Comparison of ENCODE assay signal across 20 cellular contexts in genomic region chr10:114375082-114375481, GRCh38. TPM values are rescaled to one million over a fixed set of nuclear protein-coding genes. Genes with fewer than 3 reads are reported as not detected.
DNase-seq lines count a peak whose midpoint lies in the region; ATAC-seq and TF ChIP-seq lines count a peak whose summit lies in the region.
"Had no signal": no experiment of that assay in that cellular context is flagged by ENCODE, and none has a peak within 500 bp of the region (broad histone marks: within the 10 kb centered on the region; RNA-seq: fewer than 3 reads in every experiment).

No MANE protein-coding gene starts in this region.

- H3K36me3 Mint-ChIP-seq in activated T-cell treated with anti-CD3 and anti-CD28 coated beads, Interleukin-2, amount 50 U/mL, for 24 hours (ENCODE audit: low read depth), result no peaks in the 10 kb centered on the region
- H3K36me3 Mint-ChIP-seq in activated CD8-positive, alpha-beta memory T cell treated with anti-CD3 and anti-CD28 coated beads, Interleukin-2, amount 10 ng/mL, durations not matched to agents 7 days and 5 days, result no peaks in the 10 kb centered on the region
- H3K36me3 Mint-ChIP-seq: activated CD4-positive, alpha-beta memory T cell treated with anti-CD3 and anti-CD28 coated beads for 36 hours; activated naive CD8-positive, alpha-beta T cell had no signal

- H3K4me3 ChIP-seq in astrocyte of the spinal cord (ENCODE audit: low read depth, low read length) (no peak overlapping the region), gastroesophageal sphincter (no peak overlapping the region), stomach smooth muscle (ENCODE audit: low read length in 2 of 2) (no peak overlapping the region)
- H3K4me3 ChIP-seq: testis had no signal

- peaks cover 3% of the 10 kb centered on the region for H3K27me3 ChIP-seq in gastroesophageal sphincter
- no peaks in the 10 kb centered on the region for H3K27me3 ChIP-seq in stomach smooth muscle (ENCODE audit: control insufficient read depth in 1 of 2, insufficient read depth in 2 of 2, low read length in 2 of 2)
- H3K27me3 ChIP-seq: testis had no signal

- no peaks in the 10 kb centered on the region for H3K4me1 Mint-ChIP-seq in activated T-cell treated with anti-CD3 and anti-CD28 coated beads, Interleukin-2, amount 50 U/mL, for 24 hours (ENCODE audit: low read depth)
- peaks cover 2% of the 10 kb centered on the region for H3K4me1 Mint-ChIP-seq in activated CD8-positive, alpha-beta memory T cell treated with anti-CD3 and anti-CD28 coated beads, Interleukin-2, amount 10 ng/mL, durations not matched to agents 7 days and 5 days
- H3K4me1 Mint-ChIP-seq: T-helper 17 cell had no signal

- H3K27me3 Mint-ChIP-seq in activated T-cell treated with anti-CD3 and anti-CD28 coated beads, Interleukin-2, amount 50 U/mL, for 24 hours, result peaks cover 20% of the 10 kb centered on the region
- peaks cover 28% of the 10 kb centered on the region for H3K27me3 Mint-ChIP-seq in activated CD8-positive, alpha-beta memory T cell treated with anti-CD3 and anti-CD28 coated beads, Interleukin-2, amount 10 ng/mL, durations not matched to agents 7 days and 5 days

- WGBS in gastroesophageal sphincter (ENCODE audit: low coverage in 1 of 2), 2 donors, result 41 to 44% methylated on average over 2 of the region's 2 CpGs

- H3K27ac Mint-ChIP-seq in activated T-cell treated with anti-CD3 and anti-CD28 coated beads, Interleukin-2, amount 50 U/mL, for 24 hours, result no peak overlapping the region
- no peak overlapping the region for H3K27ac Mint-ChIP-seq in activated CD8-positive, alpha-beta memory T cell treated with anti-CD3 and anti-CD28 coated beads, Interleukin-2, amount 10 ng/mL, durations not matched to agents 7 days and 5 days
- H3K27ac Mint-ChIP-seq: activated CD4-positive, alpha-beta memory T cell treated with anti-CD3 and anti-CD28 coated beads for 36 hours; activated naive CD8-positive, alpha-beta T cell; T-helper 17 cell had no signal

- H3K4me1 ChIP-seq in gastroesophageal sphincter (peaks cover 3 to 50% (median 12%) of the 10 kb centered on the region in 3 donors), stomach smooth muscle (ENCODE audit: control insufficient read depth, insufficient read depth, low read length) (peaks cover 37% of the 10 kb centered on the region)
- H3K4me1 ChIP-seq: testis had no signal

- DNase-seq in HT-29 (ENCODE audit: low spot score) (peak; percentile 43), astrocyte of the spinal cord (ENCODE audit: low read depth, low spot score) (peak; percentile 56), HEK293T (ENCODE audit: extremely low spot score) (no peak)
- DNase-seq in activated T-cell treated with anti-CD3 and anti-CD28 coated beads, Interleukin-2, amount 50 U/mL, for 24 hours, result no peak
- DNase-seq in activated CD8-positive, alpha-beta memory T cell treated with anti-CD3 and anti-CD28 coated beads, Interleukin-2, amount 10 ng/mL, durations not matched to agents 7 days and 5 days, result no peak
- DNase-seq: activated CD4-positive, alpha-beta memory T cell treated with anti-CD3 and anti-CD28 coated beads for 36 hours; AML-193; effector memory CD4-positive, alpha-beta T cell; foreskin fibroblast; NCI-H1417 treated with DMSO at 0.1 percent for 48 hours; RPMI8226; stimulated activated CD4-positive, alpha-beta T cell treated with anti-CD3 and anti-CD28 coated beads, Interleukin-2, amount 100 ng/mL, for 48 hours; T-helper 17 cell; WERI-Rb-1 had no signal

- H3K36me3 ChIP-seq in gastroesophageal sphincter, result no peaks in the 10 kb centered on the region
- no peaks in the 10 kb centered on the region for H3K36me3 ChIP-seq in stomach smooth muscle (ENCODE audit: control insufficient read depth in 2 of 2, insufficient read depth in 2 of 2, low read length in 2 of 2)
- H3K36me3 ChIP-seq: WERI-Rb-1 had no signal

- CTCF ChIA-PET in HEK293T (lab: Yijun Ruan, JAX), result interaction anchor here (0.6 kb wide), 1 partner anchor 664 kb away, joined by 4 read pairs; no protein-coding TSS in a partner anchor
- CTCF ChIA-PET in activated CD8-positive, alpha-beta memory T cell treated with anti-CD3 and anti-CD28 coated beads, Interleukin-2, amount 10 ng/mL, durations not matched to agents 7 days and 5 days (lab: Charles Lee), result no interaction called here

- POLR2A ChIA-PET in HEK293T (lab: Yijun Ruan, JAX), result no interaction called here

- in situ Hi-C loops in astrocyte of the spinal cord (cut with HindIII; ENCODE audit: low sequenced_read_pairs), result no loop called here

- ATAC-seq in gastroesophageal sphincter (no peak), GM18517 (IDR thresholded peaks at IDR 0.05; ENCODE audit: unreplicated experiment) (no peak)
- ATAC-seq in activated CD8-positive, alpha-beta memory T cell treated with anti-CD3 and anti-CD28 coated beads, Interleukin-2, amount 10 ng/mL, durations not matched to agents 7 days and 5 days, result no peak
- ATAC-seq: T-helper 17 cell had no signal

- no peak overlapping the region for H3K9ac ChIP-seq in stomach smooth muscle (ENCODE audit: low read length in 2 of 2)
- H3K9ac ChIP-seq: KMS-11 had no signal

- no peak for TF ChIP-seq POLR2A in gastroesophageal sphincter (IDR thresholded peaks at IDR 0.05)

- H3K9me3 ChIP-seq in gastroesophageal sphincter, result no peaks in the 10 kb centered on the region
- H3K9me3 ChIP-seq in stomach smooth muscle (ENCODE audit: control insufficient read depth in 2 of 2, low read length in 2 of 2), result no peaks in the 10 kb centered on the region
- H3K9me3 ChIP-seq: testis had no signal

- H3K4me3 Mint-ChIP-seq in activated T-cell treated with anti-CD3 and anti-CD28 coated beads, Interleukin-2, amount 50 U/mL, for 24 hours, result no peak overlapping the region
- no peak overlapping the region for H3K4me3 Mint-ChIP-seq in activated CD8-positive, alpha-beta memory T cell treated with anti-CD3 and anti-CD28 coated beads, Interleukin-2, amount 10 ng/mL, durations not matched to agents 7 days and 5 days
- H3K4me3 Mint-ChIP-seq: activated CD4-positive, alpha-beta memory T cell treated with anti-CD3 and anti-CD28 coated beads for 36 hours; activated naive CD8-positive, alpha-beta T cell; T-helper 17 cell had no signal

- TF ChIP-seq EP300 in gastroesophageal sphincter (IDR thresholded peaks at IDR 0.05), result no peak

- TF ChIP-seq CTCF in astrocyte of the spinal cord (IDR thresholded peaks at IDR 0.05; ENCODE audit: low read depth, low read length) (no peak), gastroesophageal sphincter (IDR thresholded peaks at IDR 0.05) (no peak)

- H3K27ac ChIP-seq in gastroesophageal sphincter, result peak overlapping the region; percentile 44 to 78 (median 72)
- H3K27ac ChIP-seq in stomach smooth muscle (ENCODE audit: low read length), result peak overlapping the region; percentile 81
- H3K27ac ChIP-seq: KMS-11, WERI-Rb-1 had no signal

- H3K9me3 Mint-ChIP-seq in activated T-cell treated with anti-CD3 and anti-CD28 coated beads, Interleukin-2, amount 50 U/mL, for 24 hours, result no peaks in the 10 kb centered on the region
- no peaks in the 10 kb centered on the region for H3K9me3 Mint-ChIP-seq in activated CD8-positive, alpha-beta memory T cell treated with anti-CD3 and anti-CD28 coated beads, Interleukin-2, amount 10 ng/mL, durations not matched to agents 7 days and 5 days (ENCODE audit: low read depth)
- H3K9me3 Mint-ChIP-seq: activated CD4-positive, alpha-beta memory T cell treated with anti-CD3 and anti-CD28 coated beads for 36 hours had no signal

TF ChIP-seq in HEK293T, 16 proteins besides CTCF, POLR2A, EP300 and RAD21:
- TF ChIP-seq LEF1 (IDR thresholded peaks at IDR 0.05; ENCODE audit: borderline replicate concordance) (no peak), FOXM1 (IDR thresholded peaks at IDR 0.05; ENCODE audit: borderline replicate concordance) (no peak), TARDBP (IDR thresholded peaks at IDR 0.05) (no peak), HDGF (IDR thresholded peaks at IDR 0.05; ENCODE audit: borderline replicate concordance) (no peak), SUZ12 (IDR thresholded peaks at IDR 0.05) (no peak), FOXA1 (IDR thresholded peaks at IDR 0.05) (no peak), ARNT (IDR thresholded peaks at IDR 0.05) (no peak), SP1 (IDR thresholded peaks at IDR 0.05) (no peak), ELF4 (IDR thresholded peaks at IDR 0.05) (no peak)
TF ChIP-seq in HEK293T: peak in this region for 0.

RNA-seq across cellular contexts. Expression of gene AFAP1L2, which starts 29.2 kb away (rescaled TPM):
- total RNA-seq in HT-29 (2014; rRNA removed; shearing (Covaris generic)), result 13.9 and 18.1 TPM in 2 replicates
- 10 to 100 TPM; 20.5 to 29.5 (median 23.9) TPM for total RNA-seq in gastroesophageal sphincter
- 10 to 100 TPM in 1 of 2 experiments, 1 to 10 TPM in 1; 4.0 to 67.4 TPM for total RNA-seq in activated CD8-positive, alpha-beta memory T cell treated with anti-CD3 and anti-CD28 coated beads, Interleukin-2, amount 10 ng/mL, durations not matched to agents 7 days and 5 days

Comparison
In these comparisons a context has a peak if more than half of its experiments do, and no peak if none do; other contexts are left out.
1. DNase-seq: peak in HT-29 (single experiment) and astrocyte of the spinal cord (single experiment); none in activated T-cell treated with anti-CD3 and anti-CD28 coated beads, Interleukin-2, amount 50 U/mL, for 24 hours (single experiment), HEK293T (single experiment) and activated CD8-positive, alpha-beta memory T cell treated with anti-CD3 and anti-CD28 coated beads, Interleukin-2, amount 10 ng/mL, durations not matched to agents 7 days and 5 days (single experiment).